In genomic region chr4:159145318-159146006, GRCh38 we compare ENCODE assay signal across 1 cellular context.
A peak's percentile ranks its signal among the peaks of the same experiment; 100 is the strongest.
TF ChIP-seq lines count a peak whose summit lies in the region.

No MANE protein-coding gene starts in this region.

TF ChIP-seq in K562, 482 proteins besides CTCF, POLR2A, EP300 and RAD21 (continued from another document and continues in another):
- no peak for TF ChIP-seq GMEB1 (CRISPR knock-in tag; IDR thresholded peaks at IDR 0.05)
- TF ChIP-seq, protein P1, sequence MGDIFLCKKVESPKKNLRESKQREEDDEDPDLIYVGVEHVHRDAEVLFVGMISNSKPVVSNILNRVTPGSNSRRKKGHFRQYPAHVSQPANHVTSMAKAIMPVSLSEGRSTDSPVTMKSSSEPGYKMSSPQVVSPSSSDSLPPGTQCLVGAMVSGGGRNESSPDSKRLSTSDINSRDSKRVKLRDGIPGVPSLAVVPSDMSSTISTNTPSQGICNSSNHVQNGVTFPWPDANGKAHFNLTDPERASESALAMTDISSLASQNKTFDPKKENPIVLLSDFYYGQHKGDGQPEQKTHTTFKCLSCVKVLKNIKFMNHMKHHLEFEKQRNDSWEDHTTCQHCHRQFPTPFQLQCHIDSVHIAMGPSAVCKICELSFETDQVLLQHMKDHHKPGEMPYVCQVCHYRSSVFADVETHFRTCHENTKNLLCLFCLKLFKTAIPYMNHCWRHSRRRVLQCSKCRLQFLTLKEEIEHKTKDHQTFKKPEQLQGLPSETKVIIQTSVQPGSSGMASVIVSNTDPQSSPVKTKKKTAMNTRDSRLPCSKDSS (IDR thresholded peaks at IDR 0.05; ENCODE audit: low read depth, partially characterized antibody) = no peak
- no peak for TF ChIP-seq MYC (IDR thresholded peaks at IDR 0.05; ENCODE audit: low read depth, low read length)
- TF ChIP-seq MYC (CRISPR knock-in tag; IDR thresholded peaks at IDR 0.05; ENCODE audit: borderline replicate concordance, low read depth) = no peak
- TF ChIP-seq, protein P2, sequence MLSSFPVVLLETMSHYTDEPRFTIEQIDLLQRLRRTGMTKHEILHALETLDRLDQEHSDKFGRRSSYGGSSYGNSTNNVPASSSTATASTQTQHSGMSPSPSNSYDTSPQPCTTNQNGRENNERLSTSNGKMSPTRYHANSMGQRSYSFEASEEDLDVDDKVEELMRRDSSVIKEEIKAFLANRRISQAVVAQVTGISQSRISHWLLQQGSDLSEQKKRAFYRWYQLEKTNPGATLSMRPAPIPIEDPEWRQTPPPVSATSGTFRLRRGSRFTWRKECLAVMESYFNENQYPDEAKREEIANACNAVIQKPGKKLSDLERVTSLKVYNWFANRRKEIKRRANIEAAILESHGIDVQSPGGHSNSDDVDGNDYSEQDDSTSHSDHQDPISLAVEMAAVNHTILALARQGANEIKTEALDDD (IDR thresholded peaks at IDR 0.05) = peak; percentile 57; the same call in 1 of the 2 replicates
- TF ChIP-seq FOXK1 (CRISPR knock-in tag; IDR thresholded peaks at IDR 0.05; ENCODE audit: borderline replicate concordance) = no peak
- no peak for TF ChIP-seq NONO (IDR thresholded peaks at IDR 0.05; ENCODE audit: low read depth in 2 of 2, low read length in 1 of 2)
- TF ChIP-seq SMARCE1 (IDR thresholded peaks at IDR 0.05) = no peak
- TF ChIP-seq ZZZ3 (IDR thresholded peaks at IDR 0.05) = no peak
- TF ChIP-seq NELFE (IDR thresholded peaks at IDR 0.05; ENCODE audit: insufficient read depth, insufficient read length) = no peak
- no peak for TF ChIP-seq POU5F1 (IDR thresholded peaks at IDR 0.05; ENCODE audit: borderline replicate concordance, low read depth, low read length, partially characterized antibody)
- TF ChIP-seq PTTG1 (tag; IDR thresholded peaks at IDR 0.05; ENCODE audit: low read depth) = no peak
- no peak for TF ChIP-seq TARDBP (IDR thresholded peaks at IDR 0.05)
- 0 out of 2 replicates have a peak, but pooled peaks have one; percentile 12 for TF ChIP-seq DNMT1 (IDR thresholded peaks at IDR 0.05)
- no peak for TF ChIP-seq ZFX (CRISPR knock-in tag; IDR thresholded peaks at IDR 0.05)
- TF ChIP-seq CBFA2T3 (IDR thresholded peaks at IDR 0.05) = peak; percentile 74
- peak; percentile 45; the same call in 1 of the 2 replicates for TF ChIP-seq EHMT2 (IDR thresholded peaks at IDR 0.05)
- TF ChIP-seq CBX3 (IDR thresholded peaks at IDR 0.05; ENCODE audit: borderline replicate concordance in 1 of 2, low read length in 2 of 2) = no peak
- TF ChIP-seq CREM (IDR thresholded peaks at IDR 0.05; ENCODE audit: low read depth) = no peak
- no peak for TF ChIP-seq HDAC1 (IDR thresholded peaks at IDR 0.05)
- TF ChIP-seq MEIS2 (IDR thresholded peaks at IDR 0.05; ENCODE audit: partially characterized antibody) = no peak
- TF ChIP-seq, protein P3, sequence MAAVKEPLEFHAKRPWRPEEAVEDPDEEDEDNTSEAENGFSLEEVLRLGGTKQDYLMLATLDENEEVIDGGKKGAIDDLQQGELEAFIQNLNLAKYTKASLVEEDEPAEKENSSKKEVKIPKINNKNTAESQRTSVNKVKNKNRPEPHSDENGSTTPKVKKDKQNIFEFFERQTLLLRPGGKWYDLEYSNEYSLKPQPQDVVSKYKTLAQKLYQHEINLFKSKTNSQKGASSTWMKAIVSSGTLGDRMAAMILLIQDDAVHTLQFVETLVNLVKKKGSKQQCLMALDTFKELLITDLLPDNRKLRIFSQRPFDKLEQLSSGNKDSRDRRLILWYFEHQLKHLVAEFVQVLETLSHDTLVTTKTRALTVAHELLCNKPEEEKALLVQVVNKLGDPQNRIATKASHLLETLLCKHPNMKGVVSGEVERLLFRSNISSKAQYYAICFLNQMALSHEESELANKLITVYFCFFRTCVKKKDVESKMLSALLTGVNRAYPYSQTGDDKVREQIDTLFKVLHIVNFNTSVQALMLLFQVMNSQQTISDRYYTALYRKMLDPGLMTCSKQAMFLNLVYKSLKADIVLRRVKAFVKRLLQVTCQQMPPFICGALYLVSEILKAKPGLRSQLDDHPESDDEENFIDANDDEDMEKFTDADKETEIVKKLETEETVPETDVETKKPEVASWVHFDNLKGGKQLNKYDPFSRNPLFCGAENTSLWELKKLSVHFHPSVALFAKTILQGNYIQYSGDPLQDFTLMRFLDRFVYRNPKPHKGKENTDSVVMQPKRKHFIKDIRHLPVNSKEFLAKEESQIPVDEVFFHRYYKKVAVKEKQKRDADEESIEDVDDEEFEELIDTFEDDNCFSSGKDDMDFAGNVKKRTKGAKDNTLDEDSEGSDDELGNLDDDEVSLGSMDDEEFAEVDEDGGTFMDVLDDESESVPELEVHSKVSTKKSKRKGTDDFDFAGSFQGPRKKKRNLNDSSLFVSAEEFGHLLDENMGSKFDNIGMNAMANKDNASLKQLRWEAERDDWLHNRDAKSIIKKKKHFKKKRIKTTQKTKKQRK (IDR thresholded peaks at IDR 0.05; ENCODE audit: borderline replicate concordance, low read depth, low read length) = no peak
- no peak for TF ChIP-seq HIVEP1 (CRISPR knock-in tag; IDR thresholded peaks at IDR 0.05)
- TF ChIP-seq YBX1 (IDR thresholded peaks at IDR 0.05) = no peak
- TF ChIP-seq CBFA2T2 (conservative IDR thresholded peaks at IDR 0.05) = peak; percentile 37
- TF ChIP-seq NCOR1 (IDR thresholded peaks at IDR 0.05) = peak; percentile 49
- TF ChIP-seq RERE (CRISPR knock-in tag; IDR thresholded peaks at IDR 0.05; ENCODE audit: borderline replicate concordance) = no peak
- TF ChIP-seq AFF1 (IDR thresholded peaks at IDR 0.05; ENCODE audit: low read depth in 1 of 2, partially characterized antibody in 2 of 2) = no peak
- no peak for TF ChIP-seq GABPB2 (CRISPR knock-in tag; conservative IDR thresholded peaks at IDR 0.05)
- TF ChIP-seq, protein P4, sequence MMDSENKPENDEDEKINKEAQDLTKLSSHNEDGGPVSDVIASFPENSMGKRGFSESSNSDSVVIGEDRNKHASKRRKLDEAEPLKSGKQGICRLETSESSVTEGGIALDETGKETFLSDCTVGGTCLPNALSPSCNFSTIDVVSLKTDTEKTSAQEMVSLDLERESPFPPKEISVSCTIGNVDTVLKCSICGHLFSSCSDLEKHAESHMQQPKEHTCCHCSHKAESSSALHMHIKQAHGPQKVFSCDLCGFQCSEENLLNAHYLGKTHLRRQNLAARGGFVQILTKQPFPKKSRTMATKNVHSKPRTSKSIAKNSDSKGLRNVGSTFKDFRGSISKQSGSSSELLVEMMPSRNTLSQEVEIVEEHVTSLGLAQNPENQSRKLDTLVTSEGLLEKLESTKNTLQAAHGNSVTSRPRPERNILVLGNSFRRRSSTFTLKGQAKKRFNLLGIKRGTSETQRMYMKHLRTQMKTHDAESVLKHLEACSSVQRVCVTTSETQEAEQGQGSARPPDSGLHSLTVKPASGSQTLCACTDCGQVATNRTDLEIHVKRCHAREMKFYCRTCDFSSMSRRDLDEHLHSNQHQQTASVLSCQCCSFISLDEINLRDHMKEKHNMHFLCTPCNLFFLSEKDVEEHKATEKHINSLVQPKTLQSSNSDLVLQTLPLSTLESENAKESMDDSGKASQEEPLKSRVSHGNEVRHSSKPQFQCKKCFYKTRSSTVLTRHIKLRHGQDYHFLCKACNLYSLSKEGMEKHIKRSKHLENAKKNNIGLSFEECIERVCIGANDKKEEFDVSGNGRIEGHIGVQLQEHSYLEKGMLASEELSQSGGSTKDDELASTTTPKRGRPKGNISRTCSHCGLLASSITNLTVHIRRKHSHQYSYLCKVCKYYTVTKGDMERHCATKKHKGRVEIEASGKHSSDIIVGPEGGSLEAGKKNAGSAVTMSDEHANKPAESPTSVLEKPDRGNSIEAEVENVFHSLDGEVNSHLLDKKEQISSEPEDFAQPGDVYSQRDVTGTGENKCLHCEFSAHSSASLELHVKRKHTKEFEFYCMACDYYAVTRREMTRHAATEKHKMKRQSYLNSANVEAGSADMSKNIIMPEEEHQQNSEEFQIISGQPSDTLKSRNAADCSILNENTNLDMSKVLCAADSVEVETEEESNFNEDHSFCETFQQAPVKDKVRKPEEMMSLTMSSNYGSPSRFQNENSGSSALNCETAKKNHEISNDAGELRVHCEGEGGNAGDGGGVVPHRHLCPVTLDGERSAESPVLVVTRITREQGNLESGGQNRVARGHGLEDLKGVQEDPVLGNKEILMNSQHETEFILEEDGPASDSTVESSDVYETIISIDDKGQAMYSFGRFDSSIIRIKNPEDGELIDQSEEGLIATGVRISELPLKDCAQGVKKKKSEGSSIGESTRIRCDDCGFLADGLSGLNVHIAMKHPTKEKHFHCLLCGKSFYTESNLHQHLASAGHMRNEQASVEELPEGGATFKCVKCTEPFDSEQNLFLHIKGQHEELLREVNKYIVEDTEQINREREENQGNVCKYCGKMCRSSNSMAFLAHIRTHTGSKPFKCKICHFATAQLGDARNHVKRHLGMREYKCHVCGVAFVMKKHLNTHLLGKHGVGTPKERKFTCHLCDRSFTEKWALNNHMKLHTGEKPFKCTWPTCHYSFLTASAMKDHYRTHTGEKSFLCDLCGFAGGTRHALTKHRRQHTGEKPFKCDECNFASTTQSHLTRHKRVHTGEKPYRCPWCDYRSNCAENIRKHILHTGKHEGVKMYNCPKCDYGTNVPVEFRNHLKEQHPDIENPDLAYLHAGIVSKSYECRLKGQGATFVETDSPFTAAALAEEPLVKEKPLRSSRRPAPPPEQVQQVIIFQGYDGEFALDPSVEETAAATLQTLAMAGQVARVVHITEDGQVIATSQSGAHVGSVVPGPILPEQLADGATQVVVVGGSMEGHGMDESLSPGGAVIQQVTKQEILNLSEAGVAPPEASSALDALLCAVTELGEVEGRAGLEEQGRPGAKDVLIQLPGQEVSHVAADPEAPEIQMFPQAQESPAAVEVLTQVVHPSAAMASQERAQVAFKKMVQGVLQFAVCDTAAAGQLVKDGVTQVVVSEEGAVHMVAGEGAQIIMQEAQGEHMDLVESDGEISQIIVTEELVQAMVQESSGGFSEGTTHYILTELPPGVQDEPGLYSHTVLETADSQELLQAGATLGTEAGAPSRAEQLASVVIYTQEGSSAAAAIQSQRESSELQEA (IDR thresholded peaks at IDR 0.05; ENCODE audit: low read depth) = no peak
- no peak for TF ChIP-seq NRF1 (conservative IDR thresholded peaks at IDR 0.05 in 1 of 2, IDR thresholded peaks at IDR 0.05 in 1 of 2)
